In genomic region chr10:125883198-125883597, GRCh38 we compare ENCODE assay signal across 16 cellular contexts. TPM values are rescaled to one million over a fixed set of nuclear protein-coding genes. Genes with fewer than 3 reads are reported as not detected.
"Had no signal": no experiment of that assay in that cellular context is flagged by ENCODE, and none has a peak within 500 bp of the region (broad histone marks: within the 10 kb centered on the region; RNA-seq: fewer than 3 reads in every experiment).

No MANE protein-coding gene starts in this region.

- H3K27me3 Mint-ChIP-seq: activated CD4-positive, alpha-beta memory T cell treated with anti-CD3 and anti-CD28 coated beads for 36 hours; activated naive CD8-positive, alpha-beta T cell treated with anti-CD3 and anti-CD28 coated beads, Interleukin-2, amount 10 ng/mL, durations not matched to agents 7 days and 5 days; activated T-helper 17 cell treated with anti-CD3 and anti-CD28 coated beads, Interleukin-2, amount 50 U/mL, for 72 hours had no signal

- H3K4me1 ChIP-seq: lower lobe of right lung, tibial artery had no signal

- DNase-seq: activated CD4-positive, alpha-beta memory T cell treated with anti-CD3 and anti-CD28 coated beads for 36 hours; activated naive CD4-positive, alpha-beta T cell; activated naive CD8-positive, alpha-beta T cell treated with anti-CD3 and anti-CD28 coated beads, Interleukin-2, amount 10 ng/mL, durations not matched to agents 7 days and 5 days; amygdala; caudate nucleus; gastrocnemius medialis; immature natural killer cell; lower lobe of right lung; nephron progenitor cell; nucleus accumbens; stimulated activated CD4-positive, alpha-beta T cell treated with anti-CD3 and anti-CD28 coated beads, Interleukin-2, amount 100 ng/mL, for 24 hours; stimulated activated naive CD4-positive, alpha-beta T cell treated with Interleukin-2 at 50 U/mL for 16 hours; substantia nigra; T-helper 2 cell; tibial artery had no signal

- H3K9me3 ChIP-seq: gastrocnemius medialis, lower lobe of right lung, tibial artery had no signal

- H3K4me3 Mint-ChIP-seq: activated CD4-positive, alpha-beta memory T cell treated with anti-CD3 and anti-CD28 coated beads for 36 hours; activated naive CD8-positive, alpha-beta T cell treated with anti-CD3 and anti-CD28 coated beads, Interleukin-2, amount 10 ng/mL, durations not matched to agents 7 days and 5 days; activated T-helper 17 cell treated with anti-CD3 and anti-CD28 coated beads, Interleukin-2, amount 50 U/mL, for 72 hours; immature natural killer cell; nephron progenitor cell had no signal

- H3K27me3 ChIP-seq: gastrocnemius medialis, tibial artery had no signal

- H3K27ac Mint-ChIP-seq: activated CD4-positive, alpha-beta memory T cell treated with anti-CD3 and anti-CD28 coated beads for 36 hours; activated naive CD8-positive, alpha-beta T cell treated with anti-CD3 and anti-CD28 coated beads, Interleukin-2, amount 10 ng/mL, durations not matched to agents 7 days and 5 days; activated T-helper 17 cell treated with anti-CD3 and anti-CD28 coated beads, Interleukin-2, amount 50 U/mL, for 72 hours; immature natural killer cell; nephron progenitor cell had no signal

- H3K4me1 Mint-ChIP-seq: activated naive CD8-positive, alpha-beta T cell treated with anti-CD3 and anti-CD28 coated beads, Interleukin-2, amount 10 ng/mL, durations not matched to agents 7 days and 5 days; activated T-helper 17 cell treated with anti-CD3 and anti-CD28 coated beads, Interleukin-2, amount 50 U/mL, for 72 hours had no signal

- H3K9me3 Mint-ChIP-seq: activated CD4-positive, alpha-beta memory T cell treated with anti-CD3 and anti-CD28 coated beads for 36 hours; activated naive CD8-positive, alpha-beta T cell treated with anti-CD3 and anti-CD28 coated beads, Interleukin-2, amount 10 ng/mL, durations not matched to agents 7 days and 5 days; activated T-helper 17 cell treated with anti-CD3 and anti-CD28 coated beads, Interleukin-2, amount 50 U/mL, for 72 hours; immature natural killer cell had no signal

- H3K36me3 ChIP-seq: tibial artery had no signal

- H3K27ac ChIP-seq: gastrocnemius medialis, lower lobe of right lung, tibial artery had no signal

- H3K4me3 ChIP-seq: gastrocnemius medialis, lower lobe of right lung, tibial artery had no signal

RNA-seq across cellular contexts. Expression of gene FANK1, which starts 13.2 kb away (rescaled TPM):
- polyA plus RNA-seq: immature natural killer cell had no signal
